7 cellular contexts compared by ENCODE assay signal in the genomic region with DNA sequence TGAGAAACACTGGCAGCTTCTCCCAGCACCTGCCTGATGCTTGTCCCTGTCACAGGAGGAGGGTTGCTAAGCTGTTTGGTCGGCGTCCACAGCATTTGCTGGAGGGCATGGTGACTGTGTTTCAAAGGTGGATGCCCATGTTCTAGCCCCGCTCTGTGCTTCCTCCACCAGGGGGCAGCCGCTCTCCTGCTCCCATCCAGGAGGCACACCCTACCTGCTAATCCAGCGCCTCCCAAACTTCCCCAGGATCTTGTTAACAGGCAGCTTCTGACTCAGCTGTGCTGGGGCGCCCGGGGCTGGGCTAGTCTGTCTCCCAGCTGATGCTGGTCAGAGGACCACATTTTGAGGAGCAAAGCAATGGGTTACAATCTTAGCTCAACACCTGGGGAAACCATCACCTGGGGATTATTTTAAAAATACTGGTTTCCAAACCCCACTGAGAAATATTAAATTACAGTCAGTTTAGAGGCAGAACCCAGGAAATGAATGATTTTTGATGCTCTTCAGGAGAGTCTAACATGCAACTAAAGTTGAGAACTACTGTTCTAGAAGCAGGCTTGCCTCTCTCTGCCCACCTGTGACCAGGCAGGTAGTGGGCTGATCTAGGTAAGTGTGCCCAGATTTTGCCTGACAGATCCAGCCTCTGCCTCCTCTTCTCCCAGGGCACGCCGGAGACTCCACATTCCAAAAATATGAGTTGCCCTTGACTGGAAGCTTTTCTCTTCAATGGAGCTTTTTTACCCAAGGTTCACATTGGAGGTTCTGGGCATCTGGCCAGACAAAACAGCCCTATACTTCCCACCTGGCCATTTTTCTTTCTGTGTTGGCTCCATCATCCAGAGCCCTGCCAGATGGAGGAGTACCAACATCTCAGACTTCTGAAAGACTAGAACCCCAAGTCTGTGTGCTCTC.
DNase-seq lines count a peak whose midpoint lies in the region; ATAC-seq and TF ChIP-seq lines count a peak whose summit lies in the region.

No MANE protein-coding gene starts in this region.

- no peaks in the 10 kb centered on the region for H3K36me3 Mint-ChIP-seq in T-helper 2 cell treated with Interferon-gamma antibody and Interleukin-4, amounts not matched to agents 5 μg/mL and 100 μg/mL, for 36 hours (ENCODE audit: low read depth)

- H3K27me3 Mint-ChIP-seq in T-helper 2 cell treated with Interferon-gamma antibody and Interleukin-4, amounts not matched to agents 5 μg/mL and 100 μg/mL, for 36 hours (ENCODE audit: low read depth): peaks cover 2% of the 10 kb centered on the region

- H3K4me3 Mint-ChIP-seq in T-helper 2 cell treated with Interferon-gamma antibody and Interleukin-4, amounts not matched to agents 5 μg/mL and 100 μg/mL, for 36 hours: no peak overlapping the region

- DNase-seq in GM12864 (ENCODE audit: low read depth) (no peak), LHCN-M2 (ENCODE audit: low read depth) (peak; percentile 11), ecto neural progenitor cell (ENCODE audit: low spot score) (peak; percentile 82), omental fat pad (ENCODE audit: low spot score) (no peak), caudate nucleus (lab: John Stamatoyannopoulos, UW) (no peak)
- peak; percentile 6 for DNase-seq in T-helper 2 cell treated with Interferon-gamma antibody and Interleukin-4, amounts not matched to agents 5 μg/mL and 100 μg/mL, for 36 hours (ENCODE audit: low spot score)

- no peak overlapping the region for H3K4me3 ChIP-seq in GM12864 (ENCODE audit: low read depth, low read length)

- H3K27ac ChIP-seq in caudate nucleus (ENCODE audit: low read depth, low read length): no peak overlapping the region

- ATAC-seq in omental fat pad (ENCODE audit: low FRiP score) (peak; percentile 23), GM19452 (IDR thresholded peaks at IDR 0.05; ENCODE audit: unreplicated experiment) (no peak)

- no peaks in the 10 kb centered on the region for H3K4me1 Mint-ChIP-seq in T-helper 2 cell treated with Interferon-gamma antibody and Interleukin-4, amounts not matched to agents 5 μg/mL and 100 μg/mL, for 36 hours (ENCODE audit: low read depth)

- peak; percentile 93 for TF ChIP-seq CTCF in GM12864 (IDR thresholded peaks at IDR 0.05; ENCODE audit: low read depth, low read length, missing control alignments)
- TF ChIP-seq CTCF in omental fat pad (IDR thresholded peaks at IDR 0.05): no peak

- no peak overlapping the region for H3K27ac Mint-ChIP-seq in T-helper 2 cell treated with Interferon-gamma antibody and Interleukin-4, amounts not matched to agents 5 μg/mL and 100 μg/mL, for 36 hours

- no peaks in the 10 kb centered on the region for H3K9me3 Mint-ChIP-seq in T-helper 2 cell treated with Interferon-gamma antibody and Interleukin-4, amounts not matched to agents 5 μg/mL and 100 μg/mL, for 36 hours

Comparison
In these comparisons a context has a peak if more than half of its experiments do, and no peak if none do; other contexts are left out.
1. DNase-seq: peak in LHCN-M2 (single experiment), T-helper 2 cell treated with Interferon-gamma antibody and Interleukin-4, amounts not matched to agents 5 μg/mL and 100 μg/mL, for 36 hours (single experiment) and ecto neural progenitor cell (single experiment); none in GM12864 (single experiment), omental fat pad (single experiment) and caudate nucleus (0 of 61).